In genomic region chr3:106609666-106610301, GRCh38 we compare ENCODE assay signal across 8 cellular contexts.
DNase-seq lines count a peak whose midpoint lies in the region; ATAC-seq and TF ChIP-seq lines count a peak whose summit lies in the region.

No MANE protein-coding gene starts in this region.

- DNase-seq in GM04504 (ENCODE audit: low read depth) (peak; percentile 88), HEK293T (ENCODE audit: extremely low spot score) (peak; percentile 53), NCI-H1105 (lab: John Stamatoyannopoulos, UW) (peak; percentile 60), SW480 (ENCODE audit: low spot score) (peak; percentile 50), adipocyte (ENCODE audit: low read depth) (peak; percentile 95), left ventricle myocardium superior (no peak), sciatic nerve (ENCODE audit: low spot score) (peak; percentile 65)

- ATAC-seq in left ventricle myocardium superior = peak; percentile 87
- ATAC-seq in sciatic nerve = peak; percentile 95
- ATAC-seq in GM18873 (IDR thresholded peaks at IDR 0.05; ENCODE audit: low FRiP score, unreplicated experiment) = no peak

- POLR2A ChIA-PET in HEK293T (lab: Yijun Ruan, JAX) = no interaction called here

- intact Hi-C loops in left ventricle myocardium superior (cut with micrococcal nuclease) (loop anchor here (10.0 kb wide), 1 partner anchor 925 kb away; no protein-coding TSS in a partner anchor), sciatic nerve (cut with DNase I) (no loop called here)

- H3K36me3 ChIP-seq in adipocyte (ENCODE audit: control insufficient read depth, insufficient read depth, low read length, severe bottlenecking) = no peaks in the 10 kb centered on the region

- H3K4me1 ChIP-seq in adipocyte (ENCODE audit: control insufficient read depth, insufficient read depth, low read length) = peaks cover 36% of the 10 kb centered on the region

- H3K27me3 ChIP-seq in adipocyte (replicated peaks; ENCODE audit: control insufficient read depth, insufficient read depth, low read length) = no peaks in the 10 kb centered on the region

- CTCF ChIA-PET in HEK293T (lab: Yijun Ruan, JAX) = interaction anchor here (0.6 kb wide), 1 partner anchor 45 kb away, joined by 3 read pairs; no protein-coding TSS in a partner anchor

- H3K4me3 ChIP-seq in adipocyte (ENCODE audit: low read length) = peak overlapping the region; percentile 64

- H3K9me3 ChIP-seq in adipocyte (ENCODE audit: control insufficient read depth, low read length) = no peaks in the 10 kb centered on the region

- H3K9ac ChIP-seq in adipocyte (ENCODE audit: low read length) = peak overlapping the region; percentile 85

TF ChIP-seq in HEK293T, 16 proteins besides CTCF, POLR2A, EP300 and RAD21:
- TF ChIP-seq L3MBTL2 (conservative IDR thresholded peaks at IDR 0.05) (no peak), CTBP1 (IDR thresholded peaks at IDR 0.05; ENCODE audit: borderline replicate concordance) (no peak), FOXK2 (IDR thresholded peaks at IDR 0.05) (no peak), HDGF (IDR thresholded peaks at IDR 0.05; ENCODE audit: borderline replicate concordance) (no peak), SUZ12 (IDR thresholded peaks at IDR 0.05) (no peak), ZNF384 (IDR thresholded peaks at IDR 0.05) (no peak), ARNT (IDR thresholded peaks at IDR 0.05) (no peak), LEF1 (IDR thresholded peaks at IDR 0.05; ENCODE audit: borderline replicate concordance) (no peak), NFRKB (IDR thresholded peaks at IDR 0.05) (no peak), BHLHE40 (IDR thresholded peaks at IDR 0.05; ENCODE audit: borderline replicate concordance) (no peak)
